ENCODE assay signal across 13 cellular contexts in the genomic region with DNA sequence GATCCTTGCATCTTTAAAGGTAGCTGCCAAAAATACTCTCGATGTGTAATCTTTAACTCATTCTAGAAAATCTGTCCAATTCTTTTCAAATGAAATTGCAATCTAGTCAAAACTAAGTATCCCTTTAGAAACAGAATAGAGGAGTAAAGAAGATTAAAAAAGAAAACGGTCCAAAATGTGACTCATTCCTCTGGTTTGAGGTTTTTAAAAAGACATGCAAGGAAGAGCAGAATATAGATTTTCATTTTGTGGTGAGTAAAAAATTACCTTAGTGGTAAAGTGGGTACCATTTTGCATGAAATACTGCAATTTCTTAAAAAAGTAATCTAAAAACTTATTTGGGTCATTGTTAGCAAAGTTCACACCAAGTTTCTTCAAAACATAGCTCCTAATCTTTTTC.
A peak's percentile ranks its signal among the peaks of the same experiment; 100 is the strongest.
DNase-seq lines count a peak whose midpoint lies in the region; ATAC-seq and TF ChIP-seq lines count a peak whose summit lies in the region.
"Had no signal": no experiment of that assay in that cellular context is flagged by ENCODE, and none has a peak within 500 bp of the region (broad histone marks: within the 10 kb centered on the region; RNA-seq: fewer than 3 reads in every experiment).

No MANE protein-coding gene starts in this region.

- intact Hi-C loops in activated CD8-positive, alpha-beta T cell treated with anti-CD3 and anti-CD28 coated beads for 36 hours (cut with micrococcal nuclease), result no loop called here
- intact Hi-C loops in head of caudate nucleus (cut with DNase I), result no loop called here

- CTCF ChIA-PET in activated CD8-positive, alpha-beta T cell treated with anti-CD3 and anti-CD28 coated beads for 36 hours (lab: Charles Lee), result interaction anchor here (1.0 to 2.2 kb wide), 2 partner anchors 51 to 112 kb away, joined by 3 to 7 read pairs; no protein-coding TSS in a partner anchor

- H3K9me3 Mint-ChIP-seq in activated CD8-positive, alpha-beta T cell treated with anti-CD3 and anti-CD28 coated beads for 36 hours, result no peaks in the 10 kb centered on the region
- no peaks in the 10 kb centered on the region for H3K9me3 Mint-ChIP-seq in progenitor cell of endocrine pancreas (ENCODE audit: low read depth)

- H3K4me1 Mint-ChIP-seq in activated CD8-positive, alpha-beta T cell treated with anti-CD3 and anti-CD28 coated beads for 36 hours (ENCODE audit: low read depth), result peaks cover 44% of the 10 kb centered on the region
- H3K4me1 Mint-ChIP-seq in progenitor cell of endocrine pancreas (ENCODE audit: low read depth), result peaks cover 4% of the 10 kb centered on the region

- ATAC-seq in GM18867 (IDR thresholded peaks at IDR 0.05; ENCODE audit: unreplicated experiment) (peak; percentile 61), GM21423 (IDR thresholded peaks at IDR 0.05; ENCODE audit: unreplicated experiment) (peak; percentile 68), HG03097 (IDR thresholded peaks at IDR 0.05; ENCODE audit: low FRiP score, unreplicated experiment) (peak; percentile 49)
- ATAC-seq in activated CD8-positive, alpha-beta T cell treated with anti-CD3 and anti-CD28 coated beads for 36 hours, result peak; percentile 32
- ATAC-seq: PC-3, psoas muscle had no signal

- DNase-seq in activated CD8-positive, alpha-beta T cell treated with anti-CD3 and anti-CD28 coated beads for 36 hours, result no peak
- no peak for DNase-seq in progenitor cell of endocrine pancreas (ENCODE audit: low spot score, unreplicated experiment)
- no peak for DNase-seq in stimulated activated CD4-positive, alpha-beta T cell treated with anti-CD3 and anti-CD28 coated beads, Interleukin-4, amount 100 ng/mL, for 24 hours
- no peak for DNase-seq in head of caudate nucleus
- no peak for DNase-seq in HCEC 1CT
- DNase-seq: activated naive CD4-positive, alpha-beta T cell treated with anti-CD3 and anti-CD28 coated beads, Interleukin-2, amount 50 U/mL, for 16 hours; dermis blood vessel endothelial cell; NCI-H187 treated with DMSO at 0.1 percent for 48 hours; PC-3; psoas muscle had no signal

- no peak for TF ChIP-seq CTCF in activated CD8-positive, alpha-beta T cell treated with anti-CD3 and anti-CD28 coated beads for 36 hours (IDR thresholded peaks at IDR 0.05)
- no peak for TF ChIP-seq CTCF in progenitor cell of endocrine pancreas (IDR thresholded peaks at IDR 0.05; ENCODE audit: unreplicated experiment)

- H3K27ac Mint-ChIP-seq in activated CD8-positive, alpha-beta T cell treated with anti-CD3 and anti-CD28 coated beads for 36 hours, result no peak overlapping the region
- H3K27ac Mint-ChIP-seq in progenitor cell of endocrine pancreas, result no peak overlapping the region

- no peak overlapping the region for H3K4me3 Mint-ChIP-seq in activated CD8-positive, alpha-beta T cell treated with anti-CD3 and anti-CD28 coated beads for 36 hours
- H3K4me3 Mint-ChIP-seq in progenitor cell of endocrine pancreas (ENCODE audit: low read depth), result no peak overlapping the region

- H3K36me3 Mint-ChIP-seq in activated CD8-positive, alpha-beta T cell treated with anti-CD3 and anti-CD28 coated beads for 36 hours (ENCODE audit: low read depth), result no peaks in the 10 kb centered on the region
- no peaks in the 10 kb centered on the region for H3K36me3 Mint-ChIP-seq in progenitor cell of endocrine pancreas (ENCODE audit: insufficient read depth)

- peaks cover 7% of the 10 kb centered on the region for H3K27me3 Mint-ChIP-seq in activated CD8-positive, alpha-beta T cell treated with anti-CD3 and anti-CD28 coated beads for 36 hours
- H3K27me3 Mint-ChIP-seq in progenitor cell of endocrine pancreas, result peaks cover 6% of the 10 kb centered on the region

- POLR2A ChIA-PET in activated CD8-positive, alpha-beta T cell treated with anti-CD3 and anti-CD28 coated beads for 36 hours (lab: Charles Lee), result interaction anchor here (1.1 kb wide), 1 partner anchor 13 kb away, joined by 3 read pairs; no protein-coding TSS in a partner anchor
